Comparison of ENCODE assay signal across 30 cellular contexts in the genomic region with DNA sequence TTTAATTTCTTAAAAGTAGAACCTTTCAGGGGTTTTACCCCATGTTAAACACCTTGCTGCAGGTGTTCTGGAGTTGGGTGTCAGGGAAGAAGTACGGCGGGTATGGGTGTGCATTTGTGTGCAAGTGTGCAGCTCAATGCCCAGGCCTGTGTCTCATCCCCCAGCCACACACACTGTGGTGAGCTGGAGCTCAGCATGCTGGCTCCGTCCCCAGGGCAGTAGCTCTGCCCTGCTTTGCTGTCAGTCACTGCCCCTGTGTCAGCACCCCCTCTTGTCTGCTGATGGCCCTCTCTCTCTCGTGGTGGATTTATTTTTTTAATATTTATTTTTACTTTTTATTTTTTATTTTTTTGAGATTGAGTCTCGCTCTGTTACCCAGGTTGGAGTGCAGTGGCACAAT. TPM values are rescaled to one million over a fixed set of nuclear protein-coding genes. Genes with fewer than 3 reads are reported as not detected.
"Had no signal": no experiment of that assay in that cellular context is flagged by ENCODE, and none has a peak within 500 bp of the region (broad histone marks: within the 10 kb centered on the region; RNA-seq: fewer than 3 reads in every experiment).

No MANE protein-coding gene starts in this region.

- H3K9me3 Mint-ChIP-seq: naive thymus-derived CD4-positive, alpha-beta T cell; natural killer cell; nephron; neural progenitor cell; stimulated activated effector memory CD8-positive, alpha-beta T cell treated with anti-CD3 and anti-CD28 coated beads, Interleukin-12 subunit alpha, Interleukin-12 subunit beta, amount 100 ng/mL, for 72 hours; stimulated activated naive B cell treated with anti-CD40 and anti-IgM and Interleukin-4, amounts not matched to agents 10 μg/mL and 1 μg/mL and 100 μg/mL, for 72 hours; stimulated activated naive CD8-positive, alpha-beta T cell treated with anti-CD3 and anti-CD28 coated beads, Interleukin-15, Interleukin-2, amounts not matched to agents 100 ng/mL and 50 ng/mL, for 24 hours had no signal

- FAIRE-seq: small intestine had no signal

- H3K4me3 Mint-ChIP-seq: naive thymus-derived CD4-positive, alpha-beta T cell; natural killer cell; nephron; neural progenitor cell; stimulated activated effector memory CD8-positive, alpha-beta T cell treated with anti-CD3 and anti-CD28 coated beads, Interleukin-12 subunit alpha, Interleukin-12 subunit beta, amount 100 ng/mL, for 72 hours; stimulated activated naive B cell treated with anti-CD40 and anti-IgM and Interleukin-4, amounts not matched to agents 10 μg/mL and 1 μg/mL and 100 μg/mL, for 72 hours; stimulated activated naive CD8-positive, alpha-beta T cell treated with anti-CD3 and anti-CD28 coated beads, Interleukin-15, Interleukin-2, amounts not matched to agents 100 ng/mL and 50 ng/mL, for 24 hours had no signal

- H3K4me2 ChIP-seq: neural progenitor cell had no signal

- H3K9me3 ChIP-seq: ovary, prostate gland, right lobe of liver, sigmoid colon, stomach, thoracic aorta, thyroid gland, tibial nerve, upper lobe of left lung, uterus had no signal

- H3K4me1 ChIP-seq: parathyroid adenoma, prostate gland, right lobe of liver, stomach, thyroid gland, upper lobe of left lung, uterus had no signal

- H3K36me3 ChIP-seq: neural progenitor cell, ovary, prostate gland, right lobe of liver, thoracic aorta, thyroid gland, uterus had no signal

- H3K79me2 ChIP-seq: parathyroid adenoma had no signal

- H3K4me3 ChIP-seq: neural progenitor cell, ovary, prostate gland, right lobe of liver, sigmoid colon, stomach, thoracic aorta, thyroid gland, tibial nerve, upper lobe of left lung, uterus had no signal

- H3K27ac ChIP-seq: neural progenitor cell, ovary, parathyroid adenoma, prostate gland, right lobe of liver, sigmoid colon, stomach, thoracic aorta, thyroid gland, tibial nerve, upper lobe of left lung, uterus had no signal

- H3K4me1 Mint-ChIP-seq: natural killer cell had no signal

- H3K27me3 ChIP-seq: neural progenitor cell, ovary, right lobe of liver, sigmoid colon, stomach, thyroid gland, tibial nerve, upper lobe of left lung, uterus had no signal

- H3K9ac ChIP-seq: neural progenitor cell, parathyroid adenoma had no signal

- H3K36me3 Mint-ChIP-seq: natural killer cell, neural progenitor cell had no signal

- DNase-seq: naive thymus-derived CD4-positive, alpha-beta T cell; natural killer cell; occipital lobe; ovary; posterior cingulate gyrus; retina; right cardiac atrium; right lobe of liver; sigmoid colon; small intestine; stimulated activated CD4-positive, alpha-beta T cell treated with anti-CD3 and anti-CD28 coated beads, Interleukin-15, amount 100 ng/mL, for 24 hours; stimulated activated CD4-positive, alpha-beta T cell treated with anti-CD3 and anti-CD28 coated beads, Interleukin-2, amount 100 ng/mL, for 24 hours; stimulated activated CD4-positive, alpha-beta T cell treated with anti-CD3 and anti-CD28 coated beads, Interleukin-2, amount 100 ng/mL, for 48 hours; stimulated activated CD4-positive, alpha-beta T cell treated with anti-CD3 and anti-CD28 coated beads, Interleukin-4, amount 100 ng/mL, for 24 hours; stimulated activated naive B cell treated with anti-CD40 and anti-IgM and Interleukin-4, amounts not matched to agents 10 μg/mL and 1 μg/mL and 100 μg/mL, for 72 hours; stimulated activated naive CD4-positive, alpha-beta T cell treated with Interleukin-2 at 50 U/mL for 16 hours; stomach; thyroid gland; trophoblast cell; upper lobe of left lung; uterus had no signal

- H2AFZ ChIP-seq: neural progenitor cell, parathyroid adenoma had no signal

- ATAC-seq: naive thymus-derived CD4-positive, alpha-beta T cell; natural killer cell; right lobe of liver; stimulated activated effector memory CD8-positive, alpha-beta T cell treated with anti-CD3 and anti-CD28 coated beads, Interleukin-12 subunit alpha, Interleukin-12 subunit beta, amount 100 ng/mL, for 72 hours; stimulated activated naive B cell treated with anti-CD40 and anti-IgM and Interleukin-4, amounts not matched to agents 10 μg/mL and 1 μg/mL and 100 μg/mL, for 72 hours had no signal

- H3K27ac Mint-ChIP-seq: natural killer cell; nephron; neural progenitor cell; stimulated activated effector memory CD8-positive, alpha-beta T cell treated with anti-CD3 and anti-CD28 coated beads, Interleukin-12 subunit alpha, Interleukin-12 subunit beta, amount 100 ng/mL, for 72 hours; stimulated activated naive CD8-positive, alpha-beta T cell treated with anti-CD3 and anti-CD28 coated beads, Interleukin-15, Interleukin-2, amounts not matched to agents 100 ng/mL and 50 ng/mL, for 24 hours had no signal

- H3K27me3 Mint-ChIP-seq: naive thymus-derived CD4-positive, alpha-beta T cell; stimulated activated naive B cell treated with anti-CD40 and anti-IgM and Interleukin-4, amounts not matched to agents 10 μg/mL and 1 μg/mL and 100 μg/mL, for 72 hours; stimulated activated naive CD8-positive, alpha-beta T cell treated with anti-CD3 and anti-CD28 coated beads, Interleukin-15, Interleukin-2, amounts not matched to agents 100 ng/mL and 50 ng/mL, for 24 hours had no signal

RNA-seq across cellular contexts. Expression of gene MYO18B, which starts 35.8 kb away (rescaled TPM):
- total RNA-seq: pulmonary artery endothelial cell had no signal
- polyA plus RNA-seq: naive thymus-derived CD4-positive, alpha-beta T cell had no signal
